Comparison of ENCODE assay signal across 8 cellular contexts in the genomic region with DNA sequence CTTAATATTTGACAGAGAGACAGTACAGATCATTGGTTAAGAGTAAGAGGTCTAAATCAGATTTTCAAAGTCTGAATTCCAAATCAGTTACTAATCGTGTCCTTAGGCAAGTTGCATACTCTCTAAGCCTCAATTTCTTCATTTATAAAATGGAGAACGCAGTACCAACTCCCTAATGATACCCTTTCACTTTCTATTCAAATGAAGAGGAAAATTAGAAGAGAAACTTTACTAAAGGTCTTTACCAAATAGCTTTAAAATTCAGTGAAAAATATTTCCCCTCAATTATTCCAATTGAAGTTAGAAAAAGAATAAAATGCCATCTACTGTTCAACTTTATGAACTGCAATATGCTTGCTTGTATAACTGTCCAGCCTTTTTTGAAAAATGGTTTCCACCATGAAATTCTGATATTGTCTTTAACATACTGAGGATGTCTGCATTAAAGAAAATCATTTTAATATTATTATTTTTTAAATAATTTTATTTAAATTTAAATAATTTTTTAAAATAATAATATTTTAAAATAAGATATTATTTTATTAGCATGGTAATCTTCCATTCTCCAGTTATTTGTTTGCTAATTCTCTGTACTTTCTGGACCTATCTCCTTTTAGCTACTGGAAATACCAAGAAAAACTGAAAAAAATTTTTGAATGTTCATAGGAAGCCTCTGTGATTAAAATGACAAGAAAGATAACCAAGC. TPM values are rescaled to one million over a fixed set of nuclear protein-coding genes. Genes with fewer than 3 reads are reported as not detected.
DNase-seq lines count a peak whose midpoint lies in the region; ATAC-seq and TF ChIP-seq lines count a peak whose summit lies in the region.

No MANE protein-coding gene starts in this region.

- peaks cover 5% of the 10 kb centered on the region for H3K4me1 ChIP-seq in CD4-positive, alpha-beta memory T cell (ENCODE audit: insufficient read depth, low read length)
- H3K4me1 ChIP-seq in RWPE2 (ENCODE audit: insufficient read depth, poor library complexity, severe bottlenecking) (peaks cover 7% of the 10 kb centered on the region), esophagus squamous epithelium (peaks cover 0 to 4% (median 0%) of the 10 kb centered on the region in 3 donors)

- ATAC-seq in HG03432 (IDR thresholded peaks at IDR 0.05; ENCODE audit: unreplicated experiment): peak; percentile 46
- ATAC-seq in RWPE2 (ENCODE audit: low read depth): peak; percentile 91

- no peak for TF ChIP-seq POLR2A in esophagus squamous epithelium (IDR thresholded peaks at IDR 0.05)

- WGBS in esophagus squamous epithelium, 2 donors: 8 to 30% methylated on average over 2 of the region's 2 CpGs

- CTCF ChIA-PET in CD4-positive, alpha-beta memory T cell (lab: Charles Lee; ENCODE audit: partially characterized antibody): interaction anchor here (1.0 to 6.7 kb wide), 5 partner anchors 12 to 494 kb away, joined by 4 to 58 read pairs (median 5); partner anchors contain the start of genes ANKRD31 and HMGCR

- H3K27ac ChIP-seq in CD4-positive, alpha-beta memory T cell (ENCODE audit: low read depth, low read length): no peak overlapping the region
- H3K27ac ChIP-seq in RWPE2 (ENCODE audit: poor library complexity, severe bottlenecking): no peak overlapping the region
- peak overlapping the region in 1 of 4 donors; percentile 4 for H3K27ac ChIP-seq in esophagus squamous epithelium

- no peaks in the 10 kb centered on the region for H3K27me3 ChIP-seq in CD4-positive, alpha-beta memory T cell (ENCODE audit: insufficient read depth, low read length)
- H3K27me3 ChIP-seq in RWPE2 (ENCODE audit: insufficient read depth, poor library complexity, severe bottlenecking): no peaks in the 10 kb centered on the region
- no peaks in the 10 kb centered on the region for H3K27me3 ChIP-seq in esophagus squamous epithelium

- peak in 4 of 5 donors; percentile 26 to 39 (median 34) for DNase-seq in CD4-positive, alpha-beta memory T cell
- no peak for DNase-seq in RWPE2 (ENCODE audit: low spot score)
- no peak for DNase-seq in esophagus squamous epithelium (lab: John Stamatoyannopoulos, UW)
- DNase-seq in progenitor cell of endocrine pancreas (ENCODE audit: low spot score, unreplicated experiment): no peak
- no peak for DNase-seq in 8988T
- no peak for DNase-seq in DMS79 (lab: John Stamatoyannopoulos, UW)
- DNase-seq in activated CD4-positive, CD25-positive, alpha-beta regulatory T cell treated with anti-CD3 and anti-CD28 coated beads, Interleukin-2, amount 50 U/mL, for 72 hours: no peak

- H3K36me3 ChIP-seq in CD4-positive, alpha-beta memory T cell (ENCODE audit: insufficient read depth, low read length): peaks cover 6% of the 10 kb centered on the region
- H3K36me3 ChIP-seq in RWPE2 (ENCODE audit: low read depth) (peaks cover 28% of the 10 kb centered on the region), esophagus squamous epithelium (peaks cover 0 to 34% (median 4%) of the 10 kb centered on the region in 3 donors)

- H3K4me3 ChIP-seq in CD4-positive, alpha-beta memory T cell (ENCODE audit: low read length in 2 of 2): no peak overlapping the region
- H3K4me3 ChIP-seq in RWPE2 (ENCODE audit: severe bottlenecking): no peak overlapping the region
- H3K4me3 ChIP-seq in esophagus squamous epithelium: no peak overlapping the region

- peaks cover 5 to 11% (median 9%) of the 10 kb centered on the region in 4 donors for H3K4me1 Mint-ChIP-seq in CD4-positive, alpha-beta memory T cell
- H3K4me1 Mint-ChIP-seq in progenitor cell of endocrine pancreas (ENCODE audit: low read depth): no peaks in the 10 kb centered on the region

- POLR2A ChIA-PET in CD4-positive, alpha-beta memory T cell (lab: Charles Lee; ENCODE audit: partially characterized antibody): interaction anchor here (1.0 kb wide), 1 partner anchor 445 kb away, joined by 5 read pairs; the partner anchor contains the start of gene ANKRD31

- H3K9me3 ChIP-seq in CD4-positive, alpha-beta memory T cell (ENCODE audit: control insufficient read depth in 1 of 2, low read length in 2 of 2): no peaks in the 10 kb centered on the region
- no peaks in the 10 kb centered on the region for H3K9me3 ChIP-seq in RWPE2 (ENCODE audit: severe bottlenecking)
- H3K9me3 ChIP-seq in esophagus squamous epithelium: no peaks in the 10 kb centered on the region

- H3K27me3 Mint-ChIP-seq in CD4-positive, alpha-beta memory T cell: no peaks in the 10 kb centered on the region
- no peaks in the 10 kb centered on the region for H3K27me3 Mint-ChIP-seq in progenitor cell of endocrine pancreas

- peak overlapping the region in 1 of 7 donors; percentile 29 for H3K27ac Mint-ChIP-seq in CD4-positive, alpha-beta memory T cell
- H3K27ac Mint-ChIP-seq in progenitor cell of endocrine pancreas: no peak overlapping the region

- intact Hi-C loops in CD4-positive, alpha-beta memory T cell (cut with micrococcal nuclease): loop anchor here (1.0 to 5.0 kb wide), 6 partner anchors 36 to 1009 kb away; partner anchors contain the start of genes GCNT4, HMGCR and POC5
- intact Hi-C loops in esophagus squamous epithelium (cut with DNase I): no loop called here

- peak; percentile 83 for TF ChIP-seq CTCF in RWPE2 (IDR thresholded peaks at IDR 0.05; ENCODE audit: poor library complexity, severe bottlenecking)
- TF ChIP-seq CTCF in esophagus squamous epithelium (IDR thresholded peaks at IDR 0.05): peak; percentile 34 to 82 (median 76)
- peak; percentile 78 for TF ChIP-seq CTCF in progenitor cell of endocrine pancreas (IDR thresholded peaks at IDR 0.05; ENCODE audit: unreplicated experiment)

- peaks cover 0 to 1% (median 0%) of the 10 kb centered on the region in 8 donors for H3K9me3 Mint-ChIP-seq in CD4-positive, alpha-beta memory T cell
- H3K9me3 Mint-ChIP-seq in progenitor cell of endocrine pancreas (ENCODE audit: low read depth): no peaks in the 10 kb centered on the region

- peaks cover 9 to 27% of the 10 kb centered on the region in 2 donors for H3K36me3 Mint-ChIP-seq in CD4-positive, alpha-beta memory T cell
- peaks cover 3% of the 10 kb centered on the region for H3K36me3 Mint-ChIP-seq in progenitor cell of endocrine pancreas (ENCODE audit: insufficient read depth)

- no peak overlapping the region for H3K4me3 Mint-ChIP-seq in CD4-positive, alpha-beta memory T cell
- H3K4me3 Mint-ChIP-seq in progenitor cell of endocrine pancreas (ENCODE audit: low read depth): no peak overlapping the region

RNA-seq across cellular contexts. Expression of gene POC5, which starts 36.0 kb away (rescaled TPM):
- 10 to 100 TPM; 15.1 to 20.0 TPM for total RNA-seq in CD4-positive, alpha-beta memory T cell
- polyA plus RNA-seq in CD4-positive, alpha-beta memory T cell: 10 to 100 TPM; 14.1 to 14.8 TPM
- 10 to 100 TPM in 2 of 4 donors, 1 to 10 TPM in 2; 1.9 to 16.9 (median 9.3) TPM for total RNA-seq in esophagus squamous epithelium
- total RNA-seq in progenitor cell of endocrine pancreas: 12.7 and 16.2 TPM in 2 replicates

Comparison
In these comparisons a context has a peak if more than half of its experiments do, and no peak if none do; other contexts are left out.
1. DNase-seq: peak in CD4-positive, alpha-beta memory T cell (4 of 5); none in RWPE2 (single experiment), esophagus squamous epithelium (single experiment), progenitor cell of endocrine pancreas (single experiment), 8988T (single experiment), DMS79 (single experiment) and activated CD4-positive, CD25-positive, alpha-beta regulatory T cell treated with anti-CD3 and anti-CD28 coated beads, Interleukin-2, amount 50 U/mL, for 72 hours (single experiment).
2. Peak in every context shown above with its lines, with median percentiles within 50 percentile points of each other: CTCF ChIP-seq.